In genomic region chr5:6307304-6307703, GRCh38 we compare ENCODE assay signal across 20 cellular contexts.
"Had no signal": no experiment of that assay in that cellular context is flagged by ENCODE, and none has a peak within 500 bp of the region (broad histone marks: within the 10 kb centered on the region; RNA-seq: fewer than 3 reads in every experiment).

No MANE protein-coding gene starts in this region.

- H3K4me1 ChIP-seq: tibial nerve, vagina had no signal

- FAIRE-seq: bronchial epithelial cell, endometrium had no signal

- H3K36me3 ChIP-seq: tibial nerve, vagina had no signal

- ATAC-seq: activated CD4-positive, alpha-beta T cell treated with anti-CD3 and anti-CD28 coated beads for 36 hours; activated T-cell treated with anti-CD3 and anti-CD28 coated beads, Interleukin-2, amount 50 U/mL, for 72 hours; esophagus mucosa; naive thymus-derived CD4-positive, alpha-beta T cell; right cardiac atrium; stimulated activated effector memory CD8-positive, alpha-beta T cell treated with anti-CD3 and anti-CD28 coated beads, Interleukin-12 subunit alpha, Interleukin-12 subunit beta, amount 100 ng/mL, for 72 hours had no signal

- H3K27me3 ChIP-seq: dorsolateral prefrontal cortex, tibial nerve, vagina had no signal

- H3K27ac ChIP-seq: dorsolateral prefrontal cortex, tibial nerve, vagina, VCaP had no signal

- H3K9me3 ChIP-seq: tibial nerve, vagina had no signal

- DNase-seq: activated CD4-positive, alpha-beta memory T cell treated with anti-CD3 and anti-CD28 coated beads, Interleukin-2, amount 10 ng/mL, durations not matched to agents 7 days and 5 days; activated CD4-positive, alpha-beta T cell treated with anti-CD3 and anti-CD28 coated beads for 36 hours; activated CD8-positive, alpha-beta memory T cell treated with anti-CD3 and anti-CD28 coated beads, Interleukin-2, amount 50 U/mL, for 4 hours; activated gamma-delta T cell treated with Interleukin-2 at 50 U/mL for 16 hours; activated naive CD8-positive, alpha-beta T cell treated with anti-CD3 and anti-CD28 coated beads for 36 hours; activated T-cell treated with anti-CD3 and anti-CD28 coated beads, Interleukin-2, amount 50 U/mL, for 72 hours; anterior cingulate cortex; dorsolateral prefrontal cortex; hypothalamus; naive thymus-derived CD4-positive, alpha-beta T cell; right cardiac atrium had no signal

- H3K4me3 ChIP-seq: dorsolateral prefrontal cortex, lung, smooth muscle cell, tibial nerve, vagina had no signal
